ENCODE assay signal across 15 cellular contexts in genomic region chr16:48901712-48902374, GRCh38.
DNase-seq lines count a peak whose midpoint lies in the region; ATAC-seq and TF ChIP-seq lines count a peak whose summit lies in the region.
"Had no signal": no experiment of that assay in that cellular context is flagged by ENCODE, and none has a peak within 500 bp of the region (broad histone marks: within the 10 kb centered on the region; RNA-seq: fewer than 3 reads in every experiment).

No MANE protein-coding gene starts in this region.

- no peak overlapping the region for H2AFZ ChIP-seq in fibroblast of lung (ENCODE audit: low read length)
- H2AFZ ChIP-seq: parathyroid adenoma had no signal

- no peak overlapping the region for H3K27ac ChIP-seq in fibroblast of lung (ENCODE audit: insufficient read depth, low read length)
- H3K27ac ChIP-seq: heart left ventricle, lower lobe of right lung, parathyroid adenoma had no signal

- no peaks in the 10 kb centered on the region for H3K9me3 Mint-ChIP-seq in activated T-cell treated with anti-CD3 and anti-CD28 coated beads, Interleukin-2, amount 50 U/mL, for 4 hours

- no peaks in the 10 kb centered on the region for H3K36me3 Mint-ChIP-seq in activated T-cell treated with anti-CD3 and anti-CD28 coated beads, Interleukin-2, amount 50 U/mL, for 4 hours (ENCODE audit: insufficient read depth)

- no peaks in the 10 kb centered on the region for H3K27me3 ChIP-seq in fibroblast of lung (ENCODE audit: control insufficient read depth, insufficient read depth, low read length)

- peaks cover 2% of the 10 kb centered on the region for H3K27me3 Mint-ChIP-seq in activated T-cell treated with anti-CD3 and anti-CD28 coated beads, Interleukin-2, amount 50 U/mL, for 4 hours (ENCODE audit: low read depth)

- H3K4me1 ChIP-seq in fibroblast of lung (ENCODE audit: control insufficient read depth, extremely low read depth, insufficient read depth, low read length): no peaks in the 10 kb centered on the region
- H3K4me1 ChIP-seq: heart left ventricle, lower lobe of right lung, parathyroid adenoma had no signal

- no peaks in the 10 kb centered on the region for H3K9me3 ChIP-seq in fibroblast of lung (ENCODE audit: control insufficient read depth, insufficient read depth, low read depth, low read length)
- H3K9me3 ChIP-seq: heart left ventricle, lower lobe of right lung had no signal

- no peaks in the 10 kb centered on the region for H3K4me1 Mint-ChIP-seq in activated T-cell treated with anti-CD3 and anti-CD28 coated beads, Interleukin-2, amount 50 U/mL, for 4 hours (ENCODE audit: low read depth)

- no peak overlapping the region for H3K4me3 Mint-ChIP-seq in activated T-cell treated with anti-CD3 and anti-CD28 coated beads, Interleukin-2, amount 50 U/mL, for 4 hours

- peak; percentile 6 to 7 for TF ChIP-seq CTCF in fibroblast of lung (conservative IDR thresholded peaks at IDR 0.05 in 1 of 2, IDR thresholded peaks at IDR 0.05 in 1 of 2; ENCODE audit: low read depth in 1 of 2, low read length in 2 of 2)

- no peak overlapping the region for H3K9ac ChIP-seq in fibroblast of lung (ENCODE audit: insufficient read depth, low read length)
- H3K9ac ChIP-seq: parathyroid adenoma had no signal

- DNase-seq in ACHN: peak; percentile 41
- DNase-seq in NCI-H2171 (lab: John Stamatoyannopoulos, UW): peak; percentile 3
- DNase-seq in fibroblast of lung (ENCODE audit: low read depth in 2 of 2): peak in 1 of 2 donors; percentile 0
- no peak for DNase-seq in NCI-H774 (lab: John Stamatoyannopoulos, UW)
- no peak for DNase-seq in NCI-H2227 treated with DMSO at 0.1 percent for 48 hours (lab: John Stamatoyannopoulos, UW)
- DNase-seq in activated T-cell treated with anti-CD3 and anti-CD28 coated beads, Interleukin-2, amount 50 U/mL, for 4 hours: no peak
- DNase-seq: anterior cingulate cortex; effector CD4-positive, alpha-beta T cell; EL; heart left ventricle; lower lobe of right lung; NCI-H146 had no signal

- H3K4me2 ChIP-seq in fibroblast of lung (ENCODE audit: extremely low read depth, insufficient read depth, low read length): no peak overlapping the region

- H3K36me3 ChIP-seq in fibroblast of lung (ENCODE audit: control insufficient read depth, insufficient read depth, low read length): no peaks in the 10 kb centered on the region
- H3K36me3 ChIP-seq: heart left ventricle, lower lobe of right lung had no signal

- no peaks in the 10 kb centered on the region for H3K79me2 ChIP-seq in fibroblast of lung (ENCODE audit: control insufficient read depth, insufficient read depth, low read length)
- H3K79me2 ChIP-seq: parathyroid adenoma had no signal

- in situ Hi-C loops in ACHN (cut with HindIII; ENCODE audit: low pct_ligation_motif_present, low pct_unique_long_range_greater_than_20kb, low sequenced_read_pairs): no loop called here

- H4K20me1 ChIP-seq in fibroblast of lung (ENCODE audit: control insufficient read depth, extremely low read depth, insufficient read depth, low read length): no peaks in the 10 kb centered on the region

- H3K4me3 ChIP-seq in fibroblast of lung (replicated peaks in 1 of 4; ENCODE audit: control extremely low read depth in 1 of 4, insufficient read depth in 1 of 4, low read depth in 3 of 4, low read length in 4 of 4): no peak overlapping the region
- H3K4me3 ChIP-seq: heart left ventricle, lower lobe of right lung had no signal

- ATAC-seq in GM18519 (IDR thresholded peaks at IDR 0.05; ENCODE audit: low FRiP score, unreplicated experiment): peak; percentile 44
- no peak for ATAC-seq in activated T-cell treated with anti-CD3 and anti-CD28 coated beads, Interleukin-2, amount 50 U/mL, for 4 hours
- no peak for ATAC-seq in HG02852 (IDR thresholded peaks at IDR 0.05; ENCODE audit: unreplicated experiment)
- ATAC-seq: heart left ventricle, lower lobe of right lung had no signal

Comparison
In these comparisons a context has a peak if more than half of its experiments do, and no peak if none do; other contexts are left out.
1. DNase-seq: peak in ACHN (single experiment) and NCI-H2171 (single experiment); none in NCI-H774 (single experiment), NCI-H2227 treated with DMSO at 0.1 percent for 48 hours (single experiment) and activated T-cell treated with anti-CD3 and anti-CD28 coated beads, Interleukin-2, amount 50 U/mL, for 4 hours (single experiment).